8 cellular contexts compared by ENCODE assay signal in genomic region chr16:50369133-50369804, GRCh38. TPM values are rescaled to one million over a fixed set of nuclear protein-coding genes. Genes with fewer than 3 reads are reported as not detected.
DNase-seq lines count a peak whose midpoint lies in the region; ATAC-seq, FAIRE-seq and TF ChIP-seq lines count a peak whose summit lies in the region.

No MANE protein-coding gene starts in this region.

- POLR2A ChIA-PET in activated CD4-positive, alpha-beta memory T cell treated with anti-CD3 and anti-CD28 coated beads, Interleukin-2, amount 10 ng/mL, durations not matched to agents 7 days and 5 days (lab: Charles Lee): interaction anchor here (0.6 to 1.9 kb wide), 6 partner anchors 14 to 437 kb away, joined by 3 to 9 read pairs (median 5); no protein-coding TSS in a partner anchor
- POLR2A ChIA-PET in HepG2 (lab: Yijun Ruan, JAX): interaction anchor here (0.6 to 1.5 kb wide), 3 partner anchors 296 to 350 kb away, joined by 3 to 4 read pairs (median 4); no protein-coding TSS in a partner anchor

- H3K27ac Mint-ChIP-seq in activated naive CD4-positive, alpha-beta T cell treated with anti-CD3 and anti-CD28 coated beads, Interleukin-2, amount 50 U/mL, for 24 hours: peak overlapping the region; percentile 90
- peak overlapping the region; percentile 61 for H3K27ac Mint-ChIP-seq in activated CD4-positive, alpha-beta memory T cell treated with anti-CD3 and anti-CD28 coated beads, Interleukin-2, amount 10 ng/mL, durations not matched to agents 7 days and 5 days

- peaks cover 9% of the 10 kb centered on the region for H3K36me3 Mint-ChIP-seq in activated naive CD4-positive, alpha-beta T cell treated with anti-CD3 and anti-CD28 coated beads, Interleukin-2, amount 50 U/mL, for 24 hours
- peaks cover 28% of the 10 kb centered on the region for H3K36me3 Mint-ChIP-seq in activated CD4-positive, alpha-beta memory T cell treated with anti-CD3 and anti-CD28 coated beads, Interleukin-2, amount 10 ng/mL, durations not matched to agents 7 days and 5 days (ENCODE audit: low read depth)

- FAIRE-seq in HepG2 (lab: Jason Lieb, UNC): no peak

- H3K9me3 Mint-ChIP-seq in activated naive CD4-positive, alpha-beta T cell treated with anti-CD3 and anti-CD28 coated beads, Interleukin-2, amount 50 U/mL, for 24 hours: no peaks in the 10 kb centered on the region
- H3K9me3 Mint-ChIP-seq in activated CD4-positive, alpha-beta memory T cell treated with anti-CD3 and anti-CD28 coated beads, Interleukin-2, amount 10 ng/mL, durations not matched to agents 7 days and 5 days: no peaks in the 10 kb centered on the region

- H3K9ac ChIP-seq in HepG2 (ENCODE audit: insufficient read depth, low read depth, low read length): no peak overlapping the region

- intact Hi-C loops in HepG2 (cut with micrococcal nuclease; ENCODE audit: unreplicated experiment): loop anchor here (5.0 kb wide), 1 partner anchor 738 kb away; no protein-coding TSS in a partner anchor

- no peak for ATAC-seq in HepG2
- ATAC-seq in upper lobe of left lung (ENCODE audit: low FRiP score in 2 of 2): no peak

- H3K27me3 Mint-ChIP-seq in activated naive CD4-positive, alpha-beta T cell treated with anti-CD3 and anti-CD28 coated beads, Interleukin-2, amount 50 U/mL, for 24 hours: no peaks in the 10 kb centered on the region
- peaks cover 8% of the 10 kb centered on the region for H3K27me3 Mint-ChIP-seq in activated CD4-positive, alpha-beta memory T cell treated with anti-CD3 and anti-CD28 coated beads, Interleukin-2, amount 10 ng/mL, durations not matched to agents 7 days and 5 days

- H3K36me3 ChIP-seq in HepG2 (replicated peaks in 1 of 2; ENCODE audit: control insufficient read depth in 1 of 2, insufficient read depth in 2 of 2, low read length in 2 of 2) (peaks cover 2 to 21% of the 10 kb centered on the region in 2 experiments; a peak in 3 of 5 replicates), upper lobe of left lung (peaks cover 0 to 5% (median 0%) of the 10 kb centered on the region in 4 donors)

- no peak for DNase-seq in activated naive CD4-positive, alpha-beta T cell treated with Interleukin-2 at 50 U/mL for 16 hours
- no peak for DNase-seq in activated CD4-positive, alpha-beta memory T cell treated with anti-CD3 and anti-CD28 coated beads, Interleukin-2, amount 10 ng/mL, durations not matched to agents 7 days and 5 days
- no peak for DNase-seq in HepG2 (ENCODE audit: low spot score)
- DNase-seq in upper lobe of left lung: no peak
- DNase-seq in NCI-H1092 (lab: John Stamatoyannopoulos, UW): no peak
- no peak for DNase-seq in SW 1271 (lab: John Stamatoyannopoulos, UW)
- DNase-seq in NCI-H1436 (lab: John Stamatoyannopoulos, UW): no peak

- H3K27me3 ChIP-seq in HepG2 (ENCODE audit: control insufficient read depth in 1 of 2, insufficient read depth in 2 of 2, low read length in 2 of 2) (no peaks in the 10 kb centered on the region; a peak in 1 of 5 replicates), upper lobe of left lung (no peaks in the 10 kb centered on the region)

- peak overlapping the region; percentile 86 for H3K4me3 Mint-ChIP-seq in activated naive CD4-positive, alpha-beta T cell treated with anti-CD3 and anti-CD28 coated beads, Interleukin-2, amount 50 U/mL, for 24 hours
- peak overlapping the region; percentile 76 for H3K4me3 Mint-ChIP-seq in activated CD4-positive, alpha-beta memory T cell treated with anti-CD3 and anti-CD28 coated beads, Interleukin-2, amount 10 ng/mL, durations not matched to agents 7 days and 5 days

- TSS peak; percentile 66 for BruUV-seq in HepG2 (replicated peaks; lab: Mats Ljungman, UMichigan)

- CTCF ChIA-PET in activated CD4-positive, alpha-beta memory T cell treated with anti-CD3 and anti-CD28 coated beads, Interleukin-2, amount 10 ng/mL, durations not matched to agents 7 days and 5 days (lab: Charles Lee): interaction anchor here (0.6 to 2.8 kb wide), 14 partner anchors 9 to 437 kb away, joined by 3 to 21 read pairs (median 4); partner anchors contain the start of gene CYLD
- CTCF ChIA-PET in HepG2 (lab: Yijun Ruan, JAX; ENCODE audit: low intra/inter-chr PET ratio, low total read pairs): no interaction called here

- no peak for TF ChIP-seq RAD21 in HepG2 (CRISPR knock-in tag; IDR thresholded peaks at IDR 0.05)

- TF ChIP-seq EP300 in HepG2 (IDR thresholded peaks at IDR 0.05; ENCODE audit: low read depth in 2 of 2, low read length in 2 of 2): no peak
- no peak for TF ChIP-seq EP300 in HepG2 (CRISPR knock-in tag; IDR thresholded peaks at IDR 0.05; ENCODE audit: borderline replicate concordance)
- TF ChIP-seq EP300 in upper lobe of left lung (IDR thresholded peaks at IDR 0.05): no peak

- H3K9me3 ChIP-seq in HepG2 (ENCODE audit: low read length) (peaks cover 4% of the 10 kb centered on the region; the same call in 1 of the 2 replicates), upper lobe of left lung (no peaks in the 10 kb centered on the region)

- no peaks in the 10 kb centered on the region; the same call in 1 of the 2 replicates for H4K20me1 ChIP-seq in HepG2 (ENCODE audit: insufficient read depth, low read length)

- H3K4me1 ChIP-seq in HepG2 (ENCODE audit: insufficient read depth, low read length): peaks cover 79% of the 10 kb centered on the region
- H3K4me1 ChIP-seq in upper lobe of left lung: peaks cover 22 to 41% (median 27%) of the 10 kb centered on the region in 4 donors

- no peak overlapping the region for H3K27ac ChIP-seq in HepG2 (ENCODE audit: extremely low read length, insufficient read depth, low read length)
- peak overlapping the region in 3 of 4 donors; percentile 54 to 88 (median 64) for H3K27ac ChIP-seq in upper lobe of left lung

- peak overlapping the region; percentile 78 for H3K4me2 ChIP-seq in HepG2 (ENCODE audit: low read depth, low read length)

- peaks cover 45% of the 10 kb centered on the region for H3K4me1 Mint-ChIP-seq in activated naive CD4-positive, alpha-beta T cell treated with anti-CD3 and anti-CD28 coated beads, Interleukin-2, amount 50 U/mL, for 24 hours
- H3K4me1 Mint-ChIP-seq in activated CD4-positive, alpha-beta memory T cell treated with anti-CD3 and anti-CD28 coated beads, Interleukin-2, amount 10 ng/mL, durations not matched to agents 7 days and 5 days: peaks cover 42% of the 10 kb centered on the region

- 31% methylated on average over 7 of the region's 7 CpGs for WGBS in HepG2 (ENCODE audit: low lambda C conversion rate)
- WGBS in upper lobe of left lung, 2 donors: 19 to 20% methylated on average over 7 of the region's 7 CpGs

- TF ChIP-seq CTCF in HepG2 (CRISPR knock-in tag; IDR thresholded peaks at IDR 0.05) (no peak), upper lobe of left lung (IDR thresholded peaks at IDR 0.05) (no peak)

- peak overlapping the region; percentile 85 for H2AFZ ChIP-seq in HepG2 (ENCODE audit: low read length)

- H3K79me2 ChIP-seq in HepG2 (ENCODE audit: insufficient read depth, low read length): peaks cover 40% of the 10 kb centered on the region

- H3K4me3 ChIP-seq in HepG2 (replicated peaks in 1 of 3; ENCODE audit: insufficient read depth in 1 of 3, low read depth in 2 of 3, low read length in 3 of 3): peak overlapping the region in 2 of 3 experiments; percentile 41 to 45; a peak in 3 of 6 replicates
- H3K4me3 ChIP-seq in upper lobe of left lung: peak overlapping the region in 3 of 4 donors; percentile 98 to 100 (median 99)

- TF ChIP-seq POLR2A in HepG2 (IDR thresholded peaks at IDR 0.05; ENCODE audit: insufficient read depth in 1 of 2, low read depth in 2 of 2, low read length in 2 of 2) (no peak), upper lobe of left lung (IDR thresholded peaks at IDR 0.05) (no peak)

- in situ Hi-C loops in HepG2 (cut with HindIII; ENCODE audit: extremely low pct_ligation_motif_present, low pct_unique_long_range_greater_than_20kb): loop anchor here (10.0 to 25.0 kb wide), 2 partner anchors 124 to 332 kb away; partner anchors contain the start of gene CNEP1R1

RNA-seq across cellular contexts. Expression of gene BRD7, which starts 0.5 kb away (rescaled TPM):
- total RNA-seq in activated CD4-positive, alpha-beta memory T cell treated with anti-CD3 and anti-CD28 coated beads, Interleukin-2, amount 10 ng/mL, durations not matched to agents 7 days and 5 days: 100 to 1,000 TPM in 1 of 2 experiments, 10 to 100 TPM in 1; 93.3 to 101 TPM
- total RNA-seq in HepG2 (2016; rRNA removed; fragmentation: Illumina TruSeq; extraction: Trizol) (149 and 169 TPM in 2 replicates), upper lobe of left lung (10 to 100 TPM; 41.5 to 68.2 (median 53.4) TPM)
- 102 and 109 TPM in 2 replicates for total RNA-seq in HepG2 (2016; cell fraction: cytosol; rRNA removed; fragmentation: Illumina TruSeq; extraction: Trizol; ENCODE audit: low read depth)
- total RNA-seq in HepG2 (2016; cell fraction: insoluble cytoplasmic fraction; rRNA removed; fragmentation: Illumina TruSeq; extraction: Trizol): 149 and 160 TPM in 2 replicates
- total RNA-seq in HepG2 (2016; cell fraction: membrane; rRNA removed; fragmentation: Illumina TruSeq; extraction: Trizol): 211 and 234 TPM in 2 replicates
- 80.9 and 96.6 TPM in 2 replicates for total RNA-seq in HepG2 (2016; cell fraction: nucleus; rRNA removed; fragmentation: Illumina TruSeq; extraction: Trizol)
- polyA plus RNA-seq in HepG2 (2011; rRNA removed): 68.3 and 82.3 TPM in 2 replicates
- polyA plus RNA-seq in HepG2 (2011; cell fraction: cytosol; rRNA removed): 30.2 and 39.5 TPM in 2 replicates
- 39.2 and 41.3 TPM in 2 replicates for polyA plus RNA-seq in HepG2 (2011; cell fraction: nucleus; rRNA removed)
- 76.6 and 93.4 TPM in 2 replicates for polyA plus RNA-seq in HepG2 (2012)
- polyA plus RNA-seq in HepG2 (2016; cell fraction: cytosol; fragmentation: Illumina TruSeq; extraction: Trizol; ENCODE audit: low read depth): 116 and 129 TPM in 2 replicates
- 172 and 183 TPM in 2 replicates for polyA plus RNA-seq in HepG2 (2016; cell fraction: insoluble cytoplasmic fraction; fragmentation: Illumina TruSeq; extraction: Trizol; ENCODE audit: low read depth)
- polyA plus RNA-seq in HepG2 (2016; cell fraction: membrane; fragmentation: Illumina TruSeq; extraction: Trizol; ENCODE audit: low read depth): 185 and 200 TPM in 2 replicates
- polyA plus RNA-seq in HepG2 (2016; cell fraction: nucleus; fragmentation: Illumina TruSeq; extraction: Trizol; ENCODE audit: insufficient read depth, low read depth): 132 and 135 TPM in 2 replicates
- 44.7 and 45.9 TPM in 2 replicates for polyA minus RNA-seq in HepG2 (2011; rRNA and poly(A)+ RNA removed; ENCODE audit: low replicate concordance)
- 31.4 and 39.7 TPM in 2 replicates for polyA minus RNA-seq in HepG2 (2011; cell fraction: cytosol; rRNA and poly(A)+ RNA removed)
- polyA minus RNA-seq in HepG2 (2011; cell fraction: nucleus; rRNA and poly(A)+ RNA removed): 67.1 and 72.9 TPM in 2 replicates
